In the genomic region with DNA sequence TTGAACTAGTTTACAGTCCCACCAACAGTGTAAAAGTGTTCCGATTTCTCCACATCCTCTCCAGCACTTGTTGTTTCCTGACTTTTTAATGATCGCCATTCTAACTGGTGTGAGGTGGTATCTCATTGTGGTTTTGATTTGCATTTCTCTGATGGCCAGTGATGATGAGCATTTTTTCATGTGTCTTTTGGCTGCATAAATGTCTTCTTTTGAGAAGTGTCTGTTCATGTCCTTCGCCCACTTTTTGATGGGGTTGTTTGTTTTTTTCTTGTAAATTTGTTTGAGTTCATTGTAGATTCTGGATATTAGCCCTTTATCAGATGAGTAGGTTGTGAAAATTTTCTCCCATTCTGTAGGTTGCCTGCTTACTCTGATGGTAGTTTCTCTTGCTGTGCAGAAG, we compare ENCODE assay signal across 7 cellular contexts. TPM values are rescaled to one million over a fixed set of nuclear protein-coding genes. Genes with fewer than 3 reads are reported as not detected.
"Had no signal": no experiment of that assay in that cellular context is flagged by ENCODE, and none has a peak within 500 bp of the region (broad histone marks: within the 10 kb centered on the region; RNA-seq: fewer than 3 reads in every experiment).

No MANE protein-coding gene starts in this region.

RNA-seq across cellular contexts. Expression of gene TGM7, which starts 12.4 kb away (rescaled TPM):
- total RNA-seq: GM23248, GM23338, H1, H4, H7, H9, HFFc6 had no signal
- polyA plus RNA-seq: GM23248 had no signal

RNA-seq across cellular contexts. Expression of gene TGM5, which starts 22.9 kb away (rescaled TPM):
- total RNA-seq: GM23248, GM23338, H1, H4, H7, H9, HFFc6 had no signal
- polyA plus RNA-seq: GM23248, GM23338, H1 had no signal
